Comparison of ENCODE assay signal across 9 cellular contexts in genomic region chr10:126972622-126973414, GRCh38.
DNase-seq lines count a peak whose midpoint lies in the region; TF ChIP-seq lines count a peak whose summit lies in the region.
"Had no signal": no experiment of that assay in that cellular context is flagged by ENCODE, and none has a peak within 500 bp of the region (broad histone marks: within the 10 kb centered on the region; RNA-seq: fewer than 3 reads in every experiment).

No MANE protein-coding gene starts in this region.

- H3K9me3 Mint-ChIP-seq in nephron progenitor cell, result no peaks in the 10 kb centered on the region

- peak overlapping the region; percentile 85 for H3K27ac Mint-ChIP-seq in nephron progenitor cell

- H3K27ac ChIP-seq in epithelial cell of prostate, result peak overlapping the region; percentile 4

- DNase-seq in AG08396 (ENCODE audit: low spot score) (peak; percentile 84), M059J (ENCODE audit: low read depth) (peak; percentile 94), epithelial cell of prostate (ENCODE audit: low read depth, low spot score) (no peak), nephron progenitor cell (no peak), NCI-H1417 (lab: John Stamatoyannopoulos, UW) (no peak), COR-L47 (lab: John Stamatoyannopoulos, UW) (no peak), NCI-H345 treated with DMSO at 0.1 percent for 48 hours (lab: John Stamatoyannopoulos, UW; ENCODE audit: unreplicated experiment) (no peak)
- DNase-seq in activated naive CD4-positive, alpha-beta T cell treated with anti-CD3 and anti-CD28 coated beads, Interleukin-2, amount 50 U/mL, for 16 hours, result no peak
- DNase-seq: erythroblast had no signal

- H3K4me3 Mint-ChIP-seq in nephron progenitor cell, result no peak overlapping the region

- H3K27me3 Mint-ChIP-seq in nephron progenitor cell (ENCODE audit: low read depth, poor library complexity), result peaks cover 6% of the 10 kb centered on the region

- TF ChIP-seq CTCF in nephron progenitor cell (IDR thresholded peaks at IDR 0.05), result no peak

- peaks cover 26% of the 10 kb centered on the region for H3K36me3 Mint-ChIP-seq in nephron progenitor cell (ENCODE audit: low read depth)

- peaks cover 19% of the 10 kb centered on the region for H3K4me1 Mint-ChIP-seq in nephron progenitor cell

Comparison
In these comparisons a context has a peak if more than half of its experiments do, and no peak if none do; other contexts are left out.
1. DNase-seq: peak in AG08396 (single experiment) and M059J (single experiment); none in epithelial cell of prostate (single experiment), nephron progenitor cell (single experiment), NCI-H1417 (0 of 3), COR-L47 (single experiment), NCI-H345 treated with DMSO at 0.1 percent for 48 hours (single experiment) and activated naive CD4-positive, alpha-beta T cell treated with anti-CD3 and anti-CD28 coated beads, Interleukin-2, amount 50 U/mL, for 16 hours (single experiment).